In genomic region chr13:113448885-113449692, GRCh38 we compare ENCODE assay signal across 8 cellular contexts. TPM values are rescaled to one million over a fixed set of nuclear protein-coding genes. Genes with fewer than 3 reads are reported as not detected.
DNase-seq lines count a peak whose midpoint lies in the region; ATAC-seq, FAIRE-seq and TF ChIP-seq lines count a peak whose summit lies in the region.

No MANE protein-coding gene starts in this region.

- in situ Hi-C loops in HepG2 (cut with HindIII; ENCODE audit: extremely low pct_ligation_motif_present, low pct_unique_long_range_greater_than_20kb): no loop called here
- in situ Hi-C loops in transverse colon (cut with MboI; ENCODE audit: low pct_ligation_motif_present in 1 of 4, low pct_unique_long_range_greater_than_20kb in 1 of 4, low sequenced_read_pairs in 3 of 4): no loop called here

- peak; percentile 99 for DNase-seq in DMS79 treated with DMSO at 0.1 percent for 48 hours (lab: John Stamatoyannopoulos, UW)
- peak; percentile 39 for DNase-seq in HuH-7.5 (ENCODE audit: low spot score)
- DNase-seq in OCI-M1 (lab: John Stamatoyannopoulos, UW): peak; percentile 97
- peak; percentile 69 for DNase-seq in activated effector memory CD4-positive, alpha-beta T cell treated with anti-CD3 and anti-CD28 coated beads, Interleukin-2, amount 50 U/mL, for 16 hours
- peak; percentile 91 for DNase-seq in HepG2 (ENCODE audit: low spot score)
- DNase-seq in transverse colon: peak; percentile 83
- no peak for DNase-seq in KG1 (lab: John Stamatoyannopoulos, UW)

- peak overlapping the region; percentile 63 to 77 (median 75) for H3K4me3 ChIP-seq in HepG2 (replicated peaks in 1 of 3; ENCODE audit: insufficient read depth in 1 of 3, low read depth in 2 of 3, low read length in 3 of 3)
- H3K4me3 ChIP-seq in transverse colon: peak overlapping the region in 3 of 4 donors; percentile 22 to 40 (median 27)

- no peak for TF ChIP-seq RAD21 in HepG2 (CRISPR knock-in tag; IDR thresholded peaks at IDR 0.05)

- peak overlapping the region; percentile 91 for H3K27ac ChIP-seq in HepG2 (ENCODE audit: extremely low read length, insufficient read depth, low read length)
- peak overlapping the region; percentile 75 to 84 (median 76) for H3K27ac ChIP-seq in transverse colon

- POLR2A ChIA-PET in HepG2 (lab: Yijun Ruan, JAX): interaction anchor here (0.7 to 1.1 kb wide), 3 partner anchors 12 to 219 kb away, joined by 3 to 8 read pairs (median 4); no protein-coding TSS in a partner anchor

- peak; percentile 79 for ATAC-seq in HepG2
- ATAC-seq in GM21619 (IDR thresholded peaks at IDR 0.05; ENCODE audit: unreplicated experiment): no peak

- 38% methylated on average over 4 of the region's 29 CpGs for WGBS in HepG2 (ENCODE audit: low lambda C conversion rate)
- WGBS in transverse colon (ENCODE audit: low coverage in 1 of 2), 2 donors: 60% methylated on average over 28 of the region's 29 CpGs; no CpG with 5 or more reads in 1 of the 2 donors

- CTCF ChIA-PET in HepG2 (lab: Yijun Ruan, JAX; ENCODE audit: low intra/inter-chr PET ratio, low total read pairs): no interaction called here

- H3K9me3 ChIP-seq in HepG2 (ENCODE audit: low read length) (no peaks in the 10 kb centered on the region), transverse colon (no peaks in the 10 kb centered on the region)

- peak; percentile 65 to 75 for TF ChIP-seq POLR2A in HepG2 (IDR thresholded peaks at IDR 0.05; ENCODE audit: insufficient read depth in 1 of 2, low read depth in 2 of 2, low read length in 2 of 2)
- peak; percentile 61 for TF ChIP-seq POLR2A in transverse colon (IDR thresholded peaks at IDR 0.05)

- TF ChIP-seq CTCF in HepG2 (CRISPR knock-in tag; IDR thresholded peaks at IDR 0.05) (no peak; the same call in 1 of the 2 replicates), transverse colon (IDR thresholded peaks at IDR 0.05) (no peak)

- H3K4me2 ChIP-seq in HepG2 (ENCODE audit: low read depth, low read length): peak overlapping the region; percentile 91

- H3K27me3 ChIP-seq in HepG2 (ENCODE audit: control insufficient read depth in 1 of 2, insufficient read depth in 2 of 2, low read length in 2 of 2): no peaks in the 10 kb centered on the region
- no peaks in the 10 kb centered on the region for H3K27me3 ChIP-seq in transverse colon

- H3K9ac ChIP-seq in HepG2 (ENCODE audit: insufficient read depth, low read depth, low read length): peak overlapping the region; percentile 79

- H4K20me1 ChIP-seq in HepG2 (ENCODE audit: insufficient read depth, low read length): no peaks in the 10 kb centered on the region

- H2AFZ ChIP-seq in HepG2 (ENCODE audit: low read length): no peak overlapping the region

- TF ChIP-seq EP300 in HepG2 (IDR thresholded peaks at IDR 0.05; ENCODE audit: low read depth in 2 of 2, low read length in 2 of 2) (peak in 1 of 2 experiments; percentile 3; a peak in 2 of 4 replicates), HepG2 (CRISPR knock-in tag; IDR thresholded peaks at IDR 0.05; ENCODE audit: borderline replicate concordance) (peak; percentile 24; the same call in 1 of the 2 replicates), transverse colon (IDR thresholded peaks at IDR 0.05; ENCODE audit: low read depth) (no peak)

- intact Hi-C loops in HepG2 (cut with micrococcal nuclease; ENCODE audit: unreplicated experiment): loop anchor here (5.0 kb wide), 1 partner anchor 52 kb away; no protein-coding TSS in a partner anchor
- intact Hi-C loops in transverse colon (cut with DNase I; ENCODE audit: low total_unique reads): no loop called here

- peak; percentile 85 for FAIRE-seq in HepG2 (lab: Jason Lieb, UNC)

- H3K4me1 ChIP-seq in HepG2 (ENCODE audit: insufficient read depth, low read length) (peaks cover 40% of the 10 kb centered on the region), transverse colon (peaks cover 0 to 9% (median 7%) of the 10 kb centered on the region in 4 donors)

- no peaks in the 10 kb centered on the region for H3K79me2 ChIP-seq in HepG2 (ENCODE audit: insufficient read depth, low read length)

- H3K36me3 ChIP-seq in HepG2 (replicated peaks in 1 of 2; ENCODE audit: control insufficient read depth in 1 of 2, insufficient read depth in 2 of 2, low read length in 2 of 2) (no peaks in the 10 kb centered on the region), transverse colon (no peaks in the 10 kb centered on the region)

- BruUV-seq in HepG2 (replicated peaks; lab: Mats Ljungman, UMichigan): no TSS peak

TF ChIP-seq in HepG2, 621 proteins besides CTCF, POLR2A, EP300 and RAD21 (continues in another document):
- peak; percentile 99 for TF ChIP-seq ZNF121 (CRISPR knock-in tag; IDR thresholded peaks at IDR 0.05)
- 0 out of 2 replicates have a peak, but pooled peaks have one; percentile 21 for TF ChIP-seq GTF3A (CRISPR knock-in tag; conservative IDR thresholded peaks at IDR 0.05)

RNA-seq across cellular contexts. Expression of gene ADPRHL1, which starts 4.2 kb away (rescaled TPM):
- total RNA-seq in HepG2 (2016; rRNA removed; fragmentation: Illumina TruSeq; extraction: Trizol) (0.34 and 0.40 TPM in 2 replicates), transverse colon (10 to 100 TPM in 1 of 4 donors, 1 to 10 TPM in 3; 4.1 to 10.2 (median 5.9) TPM)
- total RNA-seq in HepG2 (2016; cell fraction: cytosol; rRNA removed; fragmentation: Illumina TruSeq; extraction: Trizol; ENCODE audit: low read depth): 0.18 and 0.30 TPM in 2 replicates
- 0.37 and 0.50 TPM in 2 replicates for total RNA-seq in HepG2 (2016; cell fraction: insoluble cytoplasmic fraction; rRNA removed; fragmentation: Illumina TruSeq; extraction: Trizol)
- total RNA-seq in HepG2 (2016; cell fraction: membrane; rRNA removed; fragmentation: Illumina TruSeq; extraction: Trizol): 0.62 TPM in 2 replicates
- 0.44 and 0.68 TPM in 2 replicates for total RNA-seq in HepG2 (2016; cell fraction: nucleus; rRNA removed; fragmentation: Illumina TruSeq; extraction: Trizol)
- 0.34 and 0.65 TPM in 2 replicates for polyA plus RNA-seq in HepG2 (2011; rRNA removed)
- 0.48 and 0.72 TPM in 2 replicates for polyA plus RNA-seq in HepG2 (2011; cell fraction: cytosol; rRNA removed)
- polyA plus RNA-seq in HepG2 (2011; cell fraction: nucleus; rRNA removed): 0.47 and 0.61 TPM in 2 replicates
- 0.56 and 0.63 TPM in 2 replicates for polyA plus RNA-seq in HepG2 (2012)
- 0.46 and 0.52 TPM in 2 replicates for polyA plus RNA-seq in HepG2 (2016; cell fraction: cytosol; fragmentation: Illumina TruSeq; extraction: Trizol; ENCODE audit: low read depth)
- polyA plus RNA-seq in HepG2 (2016; cell fraction: insoluble cytoplasmic fraction; fragmentation: Illumina TruSeq; extraction: Trizol; ENCODE audit: low read depth): 0.41 and 0.65 TPM in 2 replicates
- polyA plus RNA-seq in HepG2 (2016; cell fraction: membrane; fragmentation: Illumina TruSeq; extraction: Trizol; ENCODE audit: low read depth): 0.74 and 1.2 TPM in 2 replicates
- 1.1 and 1.6 TPM in 2 replicates for polyA plus RNA-seq in HepG2 (2016; cell fraction: nucleus; fragmentation: Illumina TruSeq; extraction: Trizol; ENCODE audit: insufficient read depth, low read depth)
- polyA minus RNA-seq in HepG2 (2011; rRNA and poly(A)+ RNA removed; ENCODE audit: low replicate concordance): 0.66 and 3.3 TPM in 2 replicates
- polyA minus RNA-seq in HepG2 (2011; cell fraction: cytosol; rRNA and poly(A)+ RNA removed): 0.30 TPM in 1 of 2 replicates, not detected in the other
- polyA minus RNA-seq in HepG2 (2011; cell fraction: nucleus; rRNA and poly(A)+ RNA removed): 0.64 and 0.87 TPM in 2 replicates

RNA-seq across cellular contexts. Expression of gene DCUN1D2, which starts 41.4 kb away (rescaled TPM):
- total RNA-seq in HepG2 (2016; rRNA removed; fragmentation: Illumina TruSeq; extraction: Trizol) (7.4 and 9.6 TPM in 2 replicates), transverse colon (10 to 100 TPM; 18.7 to 28.4 (median 20.2) TPM)
- 12.3 and 13.3 TPM in 2 replicates for total RNA-seq in HepG2 (2016; cell fraction: cytosol; rRNA removed; fragmentation: Illumina TruSeq; extraction: Trizol; ENCODE audit: low read depth)
- total RNA-seq in HepG2 (2016; cell fraction: insoluble cytoplasmic fraction; rRNA removed; fragmentation: Illumina TruSeq; extraction: Trizol): 6.4 and 10.2 TPM in 2 replicates
- total RNA-seq in HepG2 (2016; cell fraction: membrane; rRNA removed; fragmentation: Illumina TruSeq; extraction: Trizol): 9.2 and 9.7 TPM in 2 replicates
- total RNA-seq in HepG2 (2016; cell fraction: nucleus; rRNA removed; fragmentation: Illumina TruSeq; extraction: Trizol): 16.2 and 17.5 TPM in 2 replicates
- 9.1 and 11.9 TPM in 2 replicates for polyA plus RNA-seq in HepG2 (2011; rRNA removed)
- polyA plus RNA-seq in HepG2 (2011; cell fraction: cytosol; rRNA removed): 7.6 and 8.0 TPM in 2 replicates
- polyA plus RNA-seq in HepG2 (2011; cell fraction: nucleus; rRNA removed): 23.2 and 28.2 TPM in 2 replicates
- polyA plus RNA-seq in HepG2 (2012): 11.5 and 12.0 TPM in 2 replicates
- polyA plus RNA-seq in HepG2 (2016; cell fraction: cytosol; fragmentation: Illumina TruSeq; extraction: Trizol; ENCODE audit: low read depth): 2.5 and 2.6 TPM in 2 replicates
- 7.2 and 9.3 TPM in 2 replicates for polyA plus RNA-seq in HepG2 (2016; cell fraction: insoluble cytoplasmic fraction; fragmentation: Illumina TruSeq; extraction: Trizol; ENCODE audit: low read depth)
- polyA plus RNA-seq in HepG2 (2016; cell fraction: membrane; fragmentation: Illumina TruSeq; extraction: Trizol; ENCODE audit: low read depth): 4.7 and 5.4 TPM in 2 replicates
- polyA plus RNA-seq in HepG2 (2016; cell fraction: nucleus; fragmentation: Illumina TruSeq; extraction: Trizol; ENCODE audit: insufficient read depth, low read depth): 56.9 and 58.1 TPM in 2 replicates
- 6.2 and 8.7 TPM in 2 replicates for polyA minus RNA-seq in HepG2 (2011; rRNA and poly(A)+ RNA removed; ENCODE audit: low replicate concordance)
- polyA minus RNA-seq in HepG2 (2011; cell fraction: cytosol; rRNA and poly(A)+ RNA removed): 2.3 and 2.4 TPM in 2 replicates
- polyA minus RNA-seq in HepG2 (2011; cell fraction: nucleus; rRNA and poly(A)+ RNA removed): 17.4 and 24.3 TPM in 2 replicates
